In the genomic region with DNA sequence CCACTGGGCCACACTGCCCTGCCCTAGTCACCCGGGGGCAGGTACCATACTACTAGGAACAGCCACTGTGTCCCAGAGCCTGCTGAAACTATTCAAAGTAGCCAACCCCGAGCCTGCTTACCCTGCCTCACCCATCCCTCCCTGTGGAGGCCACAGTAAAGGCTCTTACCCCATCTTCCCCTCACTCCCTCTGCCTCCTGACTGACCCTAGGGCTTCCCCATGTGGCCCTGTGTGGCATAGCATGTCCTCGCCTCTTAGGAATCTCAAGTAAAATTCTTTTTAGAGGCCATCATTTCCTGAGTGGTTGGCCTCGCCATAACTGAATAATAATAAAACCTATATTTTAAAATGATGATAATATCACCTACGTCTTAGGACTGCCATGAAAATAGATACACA, we compare ENCODE assay signal across 1 cellular context.
A peak's percentile ranks its signal among the peaks of the same experiment; 100 is the strongest.
TF ChIP-seq lines count a peak whose summit lies in the region.

No MANE protein-coding gene starts in this region.

TF ChIP-seq in H1, 55 proteins besides CTCF, POLR2A, EP300 and RAD21:
- no peak for TF ChIP-seq TAF7 (optimal IDR thresholded peaks at IDR 0.05; ENCODE audit: borderline replicate concordance, low read depth, low read length)
- 0 out of 2 replicates have a peak, but pooled peaks have one; percentile 1 for TF ChIP-seq KDM1A (IDR thresholded peaks at IDR 0.05; ENCODE audit: borderline replicate concordance, low read length)
- no peak for TF ChIP-seq EGR1 (IDR thresholded peaks at IDR 0.05; ENCODE audit: borderline replicate concordance, low read depth, low read length)
- no peak for TF ChIP-seq SP1 (IDR thresholded peaks at IDR 0.05; ENCODE audit: low read depth, low read length)
- no peak for TF ChIP-seq BCL11A (IDR thresholded peaks at IDR 0.05; ENCODE audit: low read depth in 2 of 2, low read length in 2 of 2)
- TF ChIP-seq BACH1 (IDR thresholded peaks at IDR 0.05; ENCODE audit: low read length), result no peak
- no peak for TF ChIP-seq ZNF274 (IDR thresholded peaks at IDR 0.05; ENCODE audit: borderline replicate concordance, extremely low read depth, low read length)
- no peak for TF ChIP-seq SP2 (IDR thresholded peaks at IDR 0.05; ENCODE audit: low read length)
- peak; percentile 59; the same call in 1 of the 2 replicates for TF ChIP-seq JUND (IDR thresholded peaks at IDR 0.05; ENCODE audit: low read length)
- TF ChIP-seq, protein P1, sequence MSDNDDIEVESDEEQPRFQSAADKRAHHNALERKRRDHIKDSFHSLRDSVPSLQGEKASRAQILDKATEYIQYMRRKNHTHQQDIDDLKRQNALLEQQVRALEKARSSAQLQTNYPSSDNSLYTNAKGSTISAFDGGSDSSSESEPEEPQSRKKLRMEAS (IDR thresholded peaks at IDR 0.05), result no peak
- no peak for TF ChIP-seq CBX8 (IDR thresholded peaks at IDR 0.05; ENCODE audit: borderline replicate concordance, low read depth, low read length)
- 0 out of 2 replicates have a peak, but pooled peaks have one; percentile 7 for TF ChIP-seq YY1 (IDR thresholded peaks at IDR 0.05; ENCODE audit: low read depth, low read length)
- no peak for TF ChIP-seq RNF2 (IDR thresholded peaks at IDR 0.05; ENCODE audit: borderline replicate concordance, low read depth, low read length, missing control alignments, poor library complexity, severe bottlenecking)
- TF ChIP-seq JUN (IDR thresholded peaks at IDR 0.05; ENCODE audit: low read depth, low read length), result no peak
- TF ChIP-seq CTBP2 (IDR thresholded peaks at IDR 0.05; ENCODE audit: borderline replicate concordance, insufficient read depth, insufficient read length, low read length), result no peak
- TF ChIP-seq CHD1 (IDR thresholded peaks at IDR 0.05; ENCODE audit: low read depth, low read length), result no peak
- no peak for TF ChIP-seq SAP30 (IDR thresholded peaks at IDR 0.05; ENCODE audit: insufficient read depth, insufficient replicate concordance, low read length)
- TF ChIP-seq PHF8 (conservative IDR thresholded peaks at IDR 0.05; ENCODE audit: low read depth, low read length), result no peak
- TF ChIP-seq, protein P2, sequence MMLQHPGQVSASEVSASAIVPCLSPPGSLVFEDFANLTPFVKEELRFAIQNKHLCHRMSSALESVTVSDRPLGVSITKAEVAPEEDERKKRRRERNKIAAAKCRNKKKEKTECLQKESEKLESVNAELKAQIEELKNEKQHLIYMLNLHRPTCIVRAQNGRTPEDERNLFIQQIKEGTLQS (IDR thresholded peaks at IDR 0.05; ENCODE audit: insufficient read depth, low read depth, low read length), result no peak
- TF ChIP-seq RXRA (IDR thresholded peaks at IDR 0.05; ENCODE audit: insufficient read depth, low read depth, low read length), result no peak
